In genomic region chr19:18955042-18955441, GRCh38 we compare ENCODE assay signal across 9 cellular contexts. TPM values are rescaled to one million over a fixed set of nuclear protein-coding genes. Genes with fewer than 3 reads are reported as not detected.
"Had no signal": no experiment of that assay in that cellular context is flagged by ENCODE, and none has a peak within 500 bp of the region (broad histone marks: within the 10 kb centered on the region; RNA-seq: fewer than 3 reads in every experiment).

No MANE protein-coding gene starts in this region.

- H3K27ac Mint-ChIP-seq: H9, HFFc6, IgD-negative memory B cell had no signal

- H3K9me3 Mint-ChIP-seq: HFFc6 had no signal

- DNase-seq: GM23248, GOT3, H9, HCEC 1CT, HFFc6, KBM-7 had no signal

- H2AFZ ChIP-seq: GM23248 had no signal

- H3K4me3 Mint-ChIP-seq: H9, HFFc6, IgD-negative memory B cell had no signal

- H3K27ac ChIP-seq: GM23248, KMS-11 had no signal

- H3K4me1 Mint-ChIP-seq: H9 had no signal

- H3K4me2 ChIP-seq: KMS-11 had no signal

- H3K4me3 ChIP-seq: GM23248 had no signal

- H3K9ac ChIP-seq: GM23248, KMS-11 had no signal

RNA-seq across cellular contexts. Expression of gene CERS1, which starts 59.1 kb away (rescaled TPM):
- total RNA-seq: HT-29 had no signal
- polyA plus RNA-seq: IgD-negative memory B cell had no signal
